In the genomic region with DNA sequence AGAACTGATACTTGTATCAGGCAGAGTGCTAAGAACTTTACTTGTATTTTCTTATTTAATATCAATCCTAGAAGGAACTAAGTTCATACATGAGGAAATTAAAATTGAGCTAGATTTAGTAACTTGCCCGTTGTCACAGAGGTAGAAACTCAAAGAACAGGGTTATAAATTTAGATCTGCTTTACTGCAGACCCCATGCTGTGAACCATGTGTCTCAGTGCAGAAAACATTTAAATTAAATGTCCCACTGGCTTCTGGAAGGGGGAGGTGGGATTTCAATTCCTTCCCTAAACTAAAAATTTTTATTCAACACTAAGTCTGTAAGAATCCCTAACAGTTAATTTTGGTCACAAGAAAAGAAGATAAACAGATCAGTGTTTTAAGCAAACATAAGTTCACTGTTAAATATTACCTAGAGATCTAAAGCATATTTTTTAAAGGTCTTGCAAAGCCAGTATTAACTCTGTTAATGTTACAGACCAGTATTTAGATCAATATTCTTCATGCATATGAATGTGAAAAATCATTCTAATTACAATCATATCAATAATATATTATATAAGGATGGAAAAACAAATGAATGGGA, we compare ENCODE assay signal across 19 cellular contexts. TPM values are rescaled to one million over a fixed set of nuclear protein-coding genes. Genes with fewer than 3 reads are reported as not detected.
A peak's percentile ranks its signal among the peaks of the same experiment; 100 is the strongest.
DNase-seq lines count a peak whose midpoint lies in the region; ATAC-seq, FAIRE-seq and TF ChIP-seq lines count a peak whose summit lies in the region.
"Had no signal": no experiment of that assay in that cellular context is flagged by ENCODE, and none has a peak within 500 bp of the region (broad histone marks: within the 10 kb centered on the region; RNA-seq: fewer than 3 reads in every experiment).

No MANE protein-coding gene starts in this region.

- no peak for DNase-seq in activated CD8-positive, alpha-beta T cell treated with anti-CD3 and anti-CD28 coated beads, Interleukin-2, amount 10 ng/mL, durations not matched to agents 7 days and 5 days
- no peak for DNase-seq in activated CD8-positive, alpha-beta T cell treated with anti-CD3 and anti-CD28 coated beads for 36 hours
- peak; percentile 38 for DNase-seq in NB4 (ENCODE audit: low read depth)
- no peak for DNase-seq in H1 (ENCODE audit: low read depth in 1 of 2, low spot score in 2 of 2)
- no peak for DNase-seq in smooth muscle cell (lab: John Stamatoyannopoulos, UW; ENCODE audit: unreplicated experiment)
- DNase-seq in NCI-H187 (lab: John Stamatoyannopoulos, UW), result no peak
- no peak for DNase-seq in mesenteric fat pad (ENCODE audit: low spot score)
- DNase-seq: amniotic stem cell, NCI-H2029, NCI-H524 treated with DMSO at 0.1 percent for 48 hours, PC-9, transverse colon had no signal

- 68% methylated on average over 1 of the region's 1 CpG; no CpG with 5 or more reads in 1 of the 2 experiments for WGBS in H1 (ENCODE audit: extremely low coverage in 1 of 2, insufficient coverage in 1 of 2, insufficient read length in 1 of 2, insufficient replicate concordance in 2 of 2, low coverage in 1 of 2, low lambda C conversion rate in 2 of 2, missing lambda C conversion rate in 1 of 2), 2 experiments
- 63% methylated on average over 1 of the region's 1 CpG for WGBS in smooth muscle cell (ENCODE audit: low lambda C conversion rate)

- H3K56ac ChIP-seq in H1 (replicated peaks; ENCODE audit: insufficient read length, low read depth, low read length), result no peak overlapping the region

- H4K91ac ChIP-seq in H1 (replicated peaks; ENCODE audit: insufficient read length, low read length), result no peak overlapping the region

- H3K14ac ChIP-seq in H1 (ENCODE audit: insufficient read length), result no peak overlapping the region

- H3K27me3 Mint-ChIP-seq in activated CD8-positive, alpha-beta T cell treated with anti-CD3 and anti-CD28 coated beads, Interleukin-2, amount 10 ng/mL, durations not matched to agents 7 days and 5 days (ENCODE audit: low read depth), result no peaks in the 10 kb centered on the region
- no peaks in the 10 kb centered on the region for H3K27me3 Mint-ChIP-seq in activated CD8-positive, alpha-beta T cell treated with anti-CD3 and anti-CD28 coated beads for 36 hours

- no peak overlapping the region for H4K5ac ChIP-seq in H1 (ENCODE audit: insufficient read length, low read depth, low read length)

- H3K79me2 ChIP-seq in H1 (ENCODE audit: control insufficient read depth in 1 of 2, insufficient read depth in 2 of 2, low read length in 2 of 2) (peaks cover 7 to 100% of the 10 kb centered on the region in 2 experiments), smooth muscle cell (ENCODE audit: low read depth) (peaks cover 99% of the 10 kb centered on the region)

- no peaks in the 10 kb centered on the region; the same call in none of the 2 replicates for H3K79me1 ChIP-seq in H1 (ENCODE audit: low read depth, low read length)

- no peaks in the 10 kb centered on the region for H3K9me3 Mint-ChIP-seq in activated CD8-positive, alpha-beta T cell treated with anti-CD3 and anti-CD28 coated beads, Interleukin-2, amount 10 ng/mL, durations not matched to agents 7 days and 5 days (ENCODE audit: insufficient read depth)
- H3K9me3 Mint-ChIP-seq in activated CD8-positive, alpha-beta T cell treated with anti-CD3 and anti-CD28 coated beads for 36 hours, result no peaks in the 10 kb centered on the region
- H3K9me3 Mint-ChIP-seq: activated T-helper 2 cell treated with anti-CD3 and anti-CD28 coated beads, Interferon-gamma antibody, Interleukin-2, Interleukin-4, amounts not matched to agents 10 μg/mL and 5 μg/mL and 100 μg/mL, durations not matched to agents 14 hours and 24 hours and 36 hours; stimulated activated effector memory CD8-positive, alpha-beta T cell treated with anti-CD3 and anti-CD28 coated beads, Interleukin-12 subunit alpha, Interleukin-12 subunit beta, amount 100 ng/mL, for 72 hours had no signal

- POLR2A ChIA-PET in activated CD8-positive, alpha-beta T cell treated with anti-CD3 and anti-CD28 coated beads, Interleukin-2, amount 10 ng/mL, durations not matched to agents 7 days and 5 days (lab: Charles Lee), result interaction anchor here (1.4 kb wide), 1 partner anchor 23 kb away, joined by 8 read pairs; a partner anchor contains a TSS
- POLR2A ChIA-PET in activated CD8-positive, alpha-beta T cell treated with anti-CD3 and anti-CD28 coated beads for 36 hours (lab: Charles Lee), result no interaction called here
- POLR2A ChIA-PET in H1 (lab: Charles Lee; ENCODE audit: partially characterized antibody), result interaction anchor here (1.4 kb wide), 1 partner anchor 23 kb away, joined by 7 read pairs; a partner anchor contains a TSS

- no peak overlapping the region for H2AFZ ChIP-seq in H1 (ENCODE audit: low read length)
- no peak overlapping the region for H2AFZ ChIP-seq in smooth muscle cell (ENCODE audit: low read depth)
- H2AFZ ChIP-seq: parathyroid adenoma, PC-9 had no signal

- no peak overlapping the region for H3K23ac ChIP-seq in H1 (ENCODE audit: insufficient read length)

- no peak overlapping the region for H4K8ac ChIP-seq in H1 (ENCODE audit: extremely low read depth, insufficient read depth, low read length)

- H2BK5ac ChIP-seq in H1 (ENCODE audit: low read depth, low read length), result no peak overlapping the region

- H3K4me2 ChIP-seq in H1 (ENCODE audit: insufficient read depth in 1 of 2, low read depth in 2 of 2, low read length in 2 of 2) (no peak overlapping the region), smooth muscle cell (peak overlapping the region; percentile 76)

- TF ChIP-seq RAD21 in H1 (IDR thresholded peaks at IDR 0.05 in 1 of 2, conservative IDR thresholded peaks at IDR 0.05 in 1 of 2; ENCODE audit: low read depth in 2 of 2, low read length in 2 of 2), result no peak

- no peak for TF ChIP-seq CTCF in activated CD8-positive, alpha-beta T cell treated with anti-CD3 and anti-CD28 coated beads for 36 hours (IDR thresholded peaks at IDR 0.05)
- no peak for TF ChIP-seq CTCF in NB4 (IDR thresholded peaks at IDR 0.05; ENCODE audit: low read depth, low read length)
- no peak for TF ChIP-seq CTCF in H1 (IDR thresholded peaks at IDR 0.05; ENCODE audit: control extremely low read depth in 1 of 3, insufficient read depth in 1 of 3, low read depth in 1 of 3, low read length in 3 of 3)
- no peak for TF ChIP-seq CTCF in smooth muscle cell (IDR thresholded peaks at IDR 0.05; ENCODE audit: borderline replicate concordance, insufficient read depth, poor library complexity, severe bottlenecking)

- H2BK20ac ChIP-seq in H1 (ENCODE audit: low read length), result no peak overlapping the region

- peak overlapping the region; percentile 5 for H3K4me3 Mint-ChIP-seq in activated CD8-positive, alpha-beta T cell treated with anti-CD3 and anti-CD28 coated beads, Interleukin-2, amount 10 ng/mL, durations not matched to agents 7 days and 5 days
- H3K4me3 Mint-ChIP-seq in activated CD8-positive, alpha-beta T cell treated with anti-CD3 and anti-CD28 coated beads for 36 hours, result no peak overlapping the region
- H3K4me3 Mint-ChIP-seq: stimulated activated effector memory CD8-positive, alpha-beta T cell treated with anti-CD3 and anti-CD28 coated beads, Interleukin-12 subunit alpha, Interleukin-12 subunit beta, amount 100 ng/mL, for 72 hours had no signal

- H3K4ac ChIP-seq in H1 (replicated peaks; ENCODE audit: insufficient read length, low read depth, low read length), result no peak overlapping the region

- no peak for ATAC-seq in activated CD8-positive, alpha-beta T cell treated with anti-CD3 and anti-CD28 coated beads, Interleukin-2, amount 10 ng/mL, durations not matched to agents 7 days and 5 days
- ATAC-seq in activated CD8-positive, alpha-beta T cell treated with anti-CD3 and anti-CD28 coated beads for 36 hours, result no peak
- ATAC-seq in GM18519 (IDR thresholded peaks at IDR 0.05; ENCODE audit: low FRiP score, unreplicated experiment), result no peak
- ATAC-seq: stimulated activated effector memory CD8-positive, alpha-beta T cell treated with anti-CD3 and anti-CD28 coated beads, Interleukin-12 subunit alpha, Interleukin-12 subunit beta, amount 100 ng/mL, for 72 hours had no signal

- H3K27me3 ChIP-seq in H1 (replicated peaks in 1 of 4; ENCODE audit: control insufficient read depth in 3 of 4, extremely low read depth in 1 of 4, insufficient read depth in 3 of 4, low read length in 3 of 4) (no peaks in the 10 kb centered on the region), smooth muscle cell (ENCODE audit: low read depth) (no peaks in the 10 kb centered on the region)
- H3K27me3 ChIP-seq: transverse colon had no signal

- TF ChIP-seq EP300 in H1 (IDR thresholded peaks at IDR 0.05; ENCODE audit: borderline replicate concordance in 1 of 2, low read depth in 2 of 2, low read length in 2 of 2), result no peak

- H3K9ac ChIP-seq in H1 (replicated peaks in 1 of 4; ENCODE audit: extremely low read depth in 1 of 4, low read depth in 3 of 4, low read length in 3 of 4) (no peak overlapping the region), smooth muscle cell (ENCODE audit: low read depth) (no peak overlapping the region)
- H3K9ac ChIP-seq: parathyroid adenoma had no signal

- no peak overlapping the region for H2BK12ac ChIP-seq in H1 (ENCODE audit: low read depth, low read length)

- H3K4me1 ChIP-seq in H1 (replicated peaks in 1 of 4; ENCODE audit: control insufficient read depth in 3 of 4, insufficient read depth in 4 of 4, low read length in 3 of 4) (peaks cover 0 to 8% (median under 1%) of the 10 kb centered on the region in 4 experiments; a peak in 1 of 7 replicates), smooth muscle cell (ENCODE audit: low read depth) (peaks cover 22% of the 10 kb centered on the region)
- H3K4me1 ChIP-seq: parathyroid adenoma had no signal

- no peak overlapping the region for H3K27ac ChIP-seq in H1 (ENCODE audit: low read depth, low read length)
- no peak overlapping the region for H3K27ac ChIP-seq in smooth muscle cell (ENCODE audit: low read depth)
- H3K27ac ChIP-seq: parathyroid adenoma, transverse colon had no signal

- H3K36me3 ChIP-seq in H1 (ENCODE audit: control insufficient read depth in 2 of 4, insufficient read depth in 4 of 4, low read length in 3 of 4) (no peaks in the 10 kb centered on the region), smooth muscle cell (ENCODE audit: low read depth) (no peaks in the 10 kb centered on the region)
- H3K36me3 ChIP-seq: transverse colon had no signal

- no peak overlapping the region for H2BK15ac ChIP-seq in H1 (ENCODE audit: low read length)

- no peak for FAIRE-seq in H1 (lab: Jason Lieb, UNC)
- FAIRE-seq: endometrium, GM12892 had no signal

- H3K4me3 ChIP-seq in NB4 (ENCODE audit: low read depth, low read length) (no peak overlapping the region), H1 (ENCODE audit: extremely low read depth in 1 of 4, insufficient read depth in 2 of 4, low read depth in 3 of 4, low read length in 4 of 4) (no peak overlapping the region), smooth muscle cell (no peak overlapping the region)
- H3K4me3 ChIP-seq: PC-9, skin epidermis, transverse colon had no signal

- no peak overlapping the region for H2AK5ac ChIP-seq in H1 (ENCODE audit: low read depth, low read length)

- CTCF ChIA-PET in activated CD8-positive, alpha-beta T cell treated with anti-CD3 and anti-CD28 coated beads, Interleukin-2, amount 10 ng/mL, durations not matched to agents 7 days and 5 days (lab: Charles Lee), result no interaction called here
- CTCF ChIA-PET in activated CD8-positive, alpha-beta T cell treated with anti-CD3 and anti-CD28 coated beads for 36 hours (lab: Charles Lee), result interaction anchor here (1.8 to 2.9 kb wide), 2 partner anchors 24 to 25 kb away, joined by 5 to 13 read pairs; a partner anchor contains a TSS
- CTCF ChIA-PET in H1 (lab: Charles Lee; ENCODE audit: partially characterized antibody), result interaction anchor here (1.1 to 1.6 kb wide), 4 partner anchors 10 to 94 kb away, joined by 3 read pairs; no protein-coding TSS in a partner anchor

- H3K4me1 Mint-ChIP-seq in activated CD8-positive, alpha-beta T cell treated with anti-CD3 and anti-CD28 coated beads, Interleukin-2, amount 10 ng/mL, durations not matched to agents 7 days and 5 days (ENCODE audit: low read depth), result peaks cover 53% of the 10 kb centered on the region
- peaks cover 55% of the 10 kb centered on the region for H3K4me1 Mint-ChIP-seq in activated CD8-positive, alpha-beta T cell treated with anti-CD3 and anti-CD28 coated beads for 36 hours (ENCODE audit: low read depth)

- intact Hi-C loops in activated CD8-positive, alpha-beta T cell treated with anti-CD3 and anti-CD28 coated beads for 36 hours (cut with micrococcal nuclease), result no loop called here

- TF ChIP-seq POLR2A in NB4 (IDR thresholded peaks at IDR 0.05; ENCODE audit: extremely low read depth, insufficient read length) (no peak), H1 (IDR thresholded peaks at IDR 0.05; ENCODE audit: control extremely low read depth in 1 of 2, low read depth in 2 of 2, low read length in 2 of 2) (no peak)

- H3K36me3 Mint-ChIP-seq in activated CD8-positive, alpha-beta T cell treated with anti-CD3 and anti-CD28 coated beads, Interleukin-2, amount 10 ng/mL, durations not matched to agents 7 days and 5 days (ENCODE audit: low read depth), result peaks cover 30% of the 10 kb centered on the region
- peaks cover 12% of the 10 kb centered on the region for H3K36me3 Mint-ChIP-seq in activated CD8-positive, alpha-beta T cell treated with anti-CD3 and anti-CD28 coated beads for 36 hours (ENCODE audit: low read depth)

- H3K18ac ChIP-seq in H1 (ENCODE audit: extremely low read depth, low read length), result 0 out of 2 replicates have a peak overlapping the region, but pooled peaks have one; percentile 1

- peaks cover 9% of the 10 kb centered on the region in 2 experiments for H4K20me1 ChIP-seq in H1 (replicated peaks in 1 of 2; ENCODE audit: control insufficient read depth in 1 of 2, insufficient read depth in 2 of 2, low read length in 2 of 2)
- H4K20me1 ChIP-seq in smooth muscle cell (ENCODE audit: low read depth), result peaks cover 99% of the 10 kb centered on the region

- no peak overlapping the region for H2BK120ac ChIP-seq in H1 (replicated peaks; ENCODE audit: low read depth, low read length)

- no peak overlapping the region for H3K27ac Mint-ChIP-seq in activated CD8-positive, alpha-beta T cell treated with anti-CD3 and anti-CD28 coated beads, Interleukin-2, amount 10 ng/mL, durations not matched to agents 7 days and 5 days
- no peak overlapping the region for H3K27ac Mint-ChIP-seq in activated CD8-positive, alpha-beta T cell treated with anti-CD3 and anti-CD28 coated beads for 36 hours
- H3K27ac Mint-ChIP-seq: activated T-helper 2 cell treated with anti-CD3 and anti-CD28 coated beads, Interferon-gamma antibody, Interleukin-2, Interleukin-4, amounts not matched to agents 10 μg/mL and 5 μg/mL and 100 μg/mL, durations not matched to agents 14 hours and 24 hours and 36 hours; stimulated activated effector memory CD8-positive, alpha-beta T cell treated with anti-CD3 and anti-CD28 coated beads, Interleukin-12 subunit alpha, Interleukin-12 subunit beta, amount 100 ng/mL, for 72 hours had no signal

- H3K23me2 ChIP-seq in H1 (ENCODE audit: low read depth, low read length), result no peaks in the 10 kb centered on the region

- H3K9me3 ChIP-seq in H1 (ENCODE audit: insufficient read depth in 2 of 2, low read depth in 1 of 2, low read length in 1 of 2), result no peaks in the 10 kb centered on the region
- H3K9me3 ChIP-seq in smooth muscle cell (replicated peaks; ENCODE audit: low read depth), result no peaks in the 10 kb centered on the region
- H3K9me3 ChIP-seq: transverse colon had no signal

- no peaks in the 10 kb centered on the region for H3F3A ChIP-seq in smooth muscle cell (ENCODE audit: low read depth)

RNA-seq across cellular contexts. Expression of a gene that starts 23.1 kb away (rescaled TPM):
- total RNA-seq in activated CD8-positive, alpha-beta T cell treated with anti-CD3 and anti-CD28 coated beads, Interleukin-2, amount 10 ng/mL, durations not matched to agents 7 days and 5 days, result 1 to 10 TPM; 7.5 to 7.6 TPM
- total RNA-seq in activated CD8-positive, alpha-beta T cell treated with anti-CD3 and anti-CD28 coated beads for 36 hours, result 1 to 10 TPM; 5.8 to 5.9 TPM
- 37.1 and 38.9 TPM in 2 replicates for total RNA-seq in H1 (2021; fragmentation: NEBNext Ultra II Directional; extraction: Animal tissue kit (Norgen Biotek cat#: 25700))
- polyA plus RNA-seq in H1 (2011; rRNA removed), result 6.0 and 7.7 TPM in 2 replicates
- polyA plus RNA-seq in H1 (2011; cell fraction: cytosol; rRNA removed), result 8.4 TPM
- 6.8 TPM for polyA plus RNA-seq in H1 (2011; cell fraction: nucleus; rRNA removed)
- 12.0 to 20.5 TPM (median 14.1 TPM) in 4 replicates for polyA plus RNA-seq in H1 (2012, experiment 1 of 2)
- polyA plus RNA-seq in H1 (2012, experiment 2 of 2), result 3.2 TPM
- polyA plus RNA-seq in H1 (2013, experiment 1 of 2), result 22.5 TPM
- polyA plus RNA-seq in H1 (2013, experiment 2 of 2), result 23.7 TPM
- 6.2 and 6.9 TPM in 2 replicates for polyA minus RNA-seq in H1 (2011; rRNA and poly(A)+ RNA removed)
- polyA minus RNA-seq in H1 (2011; cell fraction: cytosol; rRNA and poly(A)+ RNA removed), result 10.1 TPM
- 32.8 TPM for polyA minus RNA-seq in H1 (2011; cell fraction: nucleus; rRNA and poly(A)+ RNA removed)
- total RNA-seq in smooth muscle cell, result 32.0 and 35.3 TPM in 2 replicates
- polyA plus RNA-seq in smooth muscle cell, result 22.7 and 25.7 TPM in 2 replicates
- total RNA-seq in mesenteric fat pad, result 35.0 TPM
